ENCODE assay signal across 12 cellular contexts in genomic region chr10:132492323-132493035, GRCh38. TPM values are rescaled to one million over a fixed set of nuclear protein-coding genes. Genes with fewer than 3 reads are reported as not detected.
DNase-seq lines count a peak whose midpoint lies in the region; ATAC-seq and TF ChIP-seq lines count a peak whose summit lies in the region.
"Had no signal": no experiment of that assay in that cellular context is flagged by ENCODE, and none has a peak within 500 bp of the region (broad histone marks: within the 10 kb centered on the region; RNA-seq: fewer than 3 reads in every experiment).

No MANE protein-coding gene starts in this region.

- H3K36me3 ChIP-seq in mucosa of descending colon (ENCODE audit: low read depth), result no peaks in the 10 kb centered on the region
- no peaks in the 10 kb centered on the region for H3K36me3 ChIP-seq in stomach
- H3K36me3 ChIP-seq: colonic mucosa, thoracic aorta had no signal

- ATAC-seq in mucosa of descending colon, result peak; percentile 44
- ATAC-seq in GM21723 (IDR thresholded peaks at IDR 0.05; ENCODE audit: unreplicated experiment), result no peak

- TF ChIP-seq POLR2A in stomach (IDR thresholded peaks at IDR 0.05), result no peak

- H3K27ac ChIP-seq in angular gyrus (ENCODE audit: low read depth, low read length) (peak overlapping the region; percentile 64), stomach (peak overlapping the region in 3 of 5 donors; percentile 32 to 50 (median 43))
- H3K27ac ChIP-seq: colonic mucosa, thoracic aorta had no signal

- TF ChIP-seq CTCF in mucosa of descending colon (IDR thresholded peaks at IDR 0.05), result no peak
- no peak for TF ChIP-seq CTCF in stomach (IDR thresholded peaks at IDR 0.05)

- H3K27me3 ChIP-seq in stomach, result no peaks in the 10 kb centered on the region
- H3K27me3 ChIP-seq: colonic mucosa had no signal

- WGBS in stomach, 5 donors, result 77 to 87% (median 82%) methylated on average over 21 of the region's 21 CpGs

- H3K4me1 ChIP-seq in mucosa of descending colon (ENCODE audit: low read depth) (no peaks in the 10 kb centered on the region), stomach (peaks cover 0 to 23% (median 18%) of the 10 kb centered on the region in 4 donors)
- H3K4me1 ChIP-seq: colonic mucosa had no signal

- H3K9me3 ChIP-seq in mucosa of descending colon, result no peaks in the 10 kb centered on the region
- no peaks in the 10 kb centered on the region for H3K9me3 ChIP-seq in stomach
- H3K9me3 ChIP-seq: colonic mucosa, thoracic aorta had no signal

- no peak overlapping the region for H3K4me3 ChIP-seq in mucosa of descending colon
- no peak overlapping the region for H3K4me3 ChIP-seq in stomach
- H3K4me3 ChIP-seq: colonic mucosa, thoracic aorta had no signal

- DNase-seq in head of caudate nucleus, result peak; percentile 39 to 94 (median 79)
- no peak for DNase-seq in mucosa of descending colon
- no peak for DNase-seq in stomach
- DNase-seq in LoVo (ENCODE audit: low spot score), result no peak
- no peak for DNase-seq in germinal center (ENCODE audit: low spot score)
- no peak for DNase-seq in NCI-H1694 (lab: John Stamatoyannopoulos, UW)
- DNase-seq: activated CD4-positive, alpha-beta memory T cell treated with anti-CD3 and anti-CD28 coated beads for 36 hours; colonic mucosa; NCI-H1092 treated with DMSO at 0.1 percent for 48 hours had no signal

- intact Hi-C loops in head of caudate nucleus (cut with DNase I), result no loop called here
- intact Hi-C loops in mucosa of descending colon (cut with DNase I, micrococcal nuclease), result no loop called here
- intact Hi-C loops in stomach (cut with DNase I; ENCODE audit: low total_unique reads), result no loop called here

- no peak for TF ChIP-seq EP300 in stomach (IDR thresholded peaks at IDR 0.05)

RNA-seq across cellular contexts. Expression of gene INPP5A, which starts 45.1 kb away (rescaled TPM):
- 10 to 100 TPM; 31.7 to 92.8 (median 32.0) TPM for total RNA-seq in mucosa of descending colon
- 10 to 100 TPM; 30.4 to 72.3 (median 50.6) TPM for total RNA-seq in stomach
- polyA plus RNA-seq in stomach, result 10 to 100 TPM; 17.2 to 22.1 (median 21.8) TPM

Comparison
In these comparisons a context has a peak if more than half of its experiments do, and no peak if none do; other contexts are left out.
1. DNase-seq: peak in head of caudate nucleus (42 of 42); none in mucosa of descending colon (0 of 3), stomach (single experiment), LoVo (single experiment), germinal center (single experiment) and NCI-H1694 (single experiment).